ENCODE assay signal across 13 cellular contexts in genomic region chr18:40987581-40987980, GRCh38.
DNase-seq lines count a peak whose midpoint lies in the region; ATAC-seq and TF ChIP-seq lines count a peak whose summit lies in the region.
"Had no signal": no experiment of that assay in that cellular context is flagged by ENCODE, and none has a peak within 500 bp of the region (broad histone marks: within the 10 kb centered on the region; RNA-seq: fewer than 3 reads in every experiment).

No MANE protein-coding gene starts in this region.

- no peak overlapping the region for H3K27ac Mint-ChIP-seq in GM23338
- no peak overlapping the region for H3K27ac Mint-ChIP-seq in endodermal cell
- H3K27ac Mint-ChIP-seq in CD8-positive, alpha-beta memory T cell = no peak overlapping the region
- H3K27ac Mint-ChIP-seq in glutamatergic neuron (ENCODE audit: unreplicated experiment) = no peak overlapping the region
- H3K27ac Mint-ChIP-seq: CD14-positive monocyte; CD8-positive, alpha-beta T cell had no signal

- no peaks in the 10 kb centered on the region for H3K9me3 ChIP-seq in endodermal cell (ENCODE audit: control insufficient read depth, low read length)
- no peaks in the 10 kb centered on the region for H3K9me3 ChIP-seq in CD8-positive, alpha-beta memory T cell (ENCODE audit: low read length)
- H3K9me3 ChIP-seq: A549 had no signal

- H3K36me3 ChIP-seq in GM23338 (ENCODE audit: insufficient read depth) = no peaks in the 10 kb centered on the region
- H3K36me3 ChIP-seq in endodermal cell (ENCODE audit: control insufficient read depth, insufficient read depth, low read length) = no peaks in the 10 kb centered on the region
- no peaks in the 10 kb centered on the region for H3K36me3 ChIP-seq in CD8-positive, alpha-beta memory T cell (ENCODE audit: insufficient read depth, low read length)

- no peak for TF ChIP-seq CTCF in GM23338 (conservative IDR thresholded peaks at IDR 0.05; ENCODE audit: low read depth in 2 of 2)
- no peak for TF ChIP-seq CTCF in endodermal cell (conservative IDR thresholded peaks at IDR 0.05)
- TF ChIP-seq CTCF in glutamatergic neuron (IDR thresholded peaks at IDR 0.05; ENCODE audit: partially characterized antibody, unreplicated experiment) = no peak

- H3K9ac ChIP-seq in endodermal cell (ENCODE audit: extremely low read depth, low read length, poor library complexity, severe bottlenecking) = no peak overlapping the region
- H3K9ac ChIP-seq: GM23248 had no signal

- H3F3A ChIP-seq in GM23338 (replicated peaks; ENCODE audit: low read depth) = no peaks in the 10 kb centered on the region

- peaks cover 1% of the 10 kb centered on the region for H3K27me3 Mint-ChIP-seq in GM23338 (ENCODE audit: insufficient read depth, low read depth, poor library complexity)
- no peaks in the 10 kb centered on the region for H3K27me3 Mint-ChIP-seq in endodermal cell (ENCODE audit: insufficient read depth)
- no peaks in the 10 kb centered on the region for H3K27me3 Mint-ChIP-seq in CD8-positive, alpha-beta memory T cell
- H3K27me3 Mint-ChIP-seq in glutamatergic neuron (ENCODE audit: unreplicated experiment) = no peaks in the 10 kb centered on the region

- DNase-seq in GM23338 (ENCODE audit: low spot score) = no peak
- peak; percentile 75 for DNase-seq in NCI-H2227 (lab: John Stamatoyannopoulos, UW; ENCODE audit: unreplicated experiment)
- peak; percentile 50 for DNase-seq in endodermal cell
- DNase-seq in activated CD8-positive, alpha-beta memory T cell treated with anti-CD3 and anti-CD28 coated beads, Interleukin-2, amount 50 U/mL, for 4 hours = no peak
- DNase-seq in CD8-positive, alpha-beta memory T cell = no peak
- no peak for DNase-seq in glutamatergic neuron
- DNase-seq: CD8-positive, alpha-beta T cell; DMS 273 treated with DMSO at 0.1 percent for 48 hours; GM23248; H7; IMR-90 had no signal

- CTCF ChIA-PET in CD8-positive, alpha-beta memory T cell (lab: Charles Lee) = no interaction called here

- peak; percentile 33; the same call in 1 of the 3 replicates for ATAC-seq in GM23338
- ATAC-seq: A549; CD8-positive, alpha-beta T cell had no signal

- H3K27me3 ChIP-seq in GM23338 (ENCODE audit: insufficient read depth) = no peaks in the 10 kb centered on the region
- no peaks in the 10 kb centered on the region for H3K27me3 ChIP-seq in endodermal cell (ENCODE audit: control insufficient read depth, insufficient read depth, low read length, poor library complexity, severe bottlenecking)
- H3K27me3 ChIP-seq in CD8-positive, alpha-beta memory T cell (ENCODE audit: insufficient read depth, low read length, poor library complexity, severe bottlenecking) = no peaks in the 10 kb centered on the region

- no peak overlapping the region for H3K4me2 ChIP-seq in GM23338
- H3K4me2 ChIP-seq: A549 had no signal

- H3K4me3 ChIP-seq in GM23338 = no peak overlapping the region
- no peak overlapping the region for H3K4me3 ChIP-seq in endodermal cell (ENCODE audit: low read length)
- no peak overlapping the region for H3K4me3 ChIP-seq in CD8-positive, alpha-beta memory T cell (ENCODE audit: low read length)
- H3K4me3 ChIP-seq: A549, GM23248 had no signal

- H3K4me1 ChIP-seq in GM23338 (ENCODE audit: insufficient read depth) (no peaks in the 10 kb centered on the region), endodermal cell (ENCODE audit: control insufficient read depth, insufficient read depth, low read length) (no peaks in the 10 kb centered on the region)
- no peaks in the 10 kb centered on the region for H3K4me1 ChIP-seq in CD8-positive, alpha-beta memory T cell (ENCODE audit: insufficient read depth, low read length)
- H3K4me1 ChIP-seq: A549 had no signal

- no peaks in the 10 kb centered on the region for H3K9me2 ChIP-seq in GM23338 (ENCODE audit: insufficient read depth)

- H3K4me3 Mint-ChIP-seq in GM23338 = no peak overlapping the region
- H3K4me3 Mint-ChIP-seq in endodermal cell = no peak overlapping the region
- H3K4me3 Mint-ChIP-seq in CD8-positive, alpha-beta memory T cell = no peak overlapping the region
- no peak overlapping the region for H3K4me3 Mint-ChIP-seq in glutamatergic neuron (ENCODE audit: unreplicated experiment)
- H3K4me3 Mint-ChIP-seq: CD14-positive monocyte; CD8-positive, alpha-beta T cell had no signal

- H3K4me1 Mint-ChIP-seq in GM23338 (peaks cover 3% of the 10 kb centered on the region; the same call in 1 of the 3 replicates), endodermal cell (peaks cover 25% of the 10 kb centered on the region), glutamatergic neuron (ENCODE audit: low read depth, unreplicated experiment) (no peaks in the 10 kb centered on the region)
- no peaks in the 10 kb centered on the region for H3K4me1 Mint-ChIP-seq in CD8-positive, alpha-beta memory T cell
- H3K4me1 Mint-ChIP-seq: CD14-positive monocyte had no signal

- POLR2A ChIA-PET in CD8-positive, alpha-beta memory T cell (lab: Charles Lee) = no interaction called here

- no peaks in the 10 kb centered on the region for H3K36me3 Mint-ChIP-seq in GM23338 (ENCODE audit: low read depth)
- no peaks in the 10 kb centered on the region for H3K36me3 Mint-ChIP-seq in endodermal cell (ENCODE audit: low read depth)
- H3K36me3 Mint-ChIP-seq in CD8-positive, alpha-beta memory T cell = no peaks in the 10 kb centered on the region
- no peaks in the 10 kb centered on the region for H3K36me3 Mint-ChIP-seq in glutamatergic neuron (ENCODE audit: unreplicated experiment)
- H3K36me3 Mint-ChIP-seq: CD14-positive monocyte; CD8-positive, alpha-beta T cell had no signal

- no peak overlapping the region for H2AFZ ChIP-seq in GM23338
- H2AFZ ChIP-seq: GM23248 had no signal

- H3K27ac ChIP-seq in GM23338 (ENCODE audit: low read depth) (no peak overlapping the region), endodermal cell (ENCODE audit: low read depth, low read length) (no peak overlapping the region)
- no peak overlapping the region for H3K27ac ChIP-seq in CD8-positive, alpha-beta memory T cell (ENCODE audit: low read depth, low read length)
- H3K27ac ChIP-seq: A549, GM23248 had no signal

- H4K20me1 ChIP-seq in GM23338 (replicated peaks; ENCODE audit: insufficient read depth) = no peaks in the 10 kb centered on the region

- 56 to 80% methylated on average over 1 of the region's 1 CpG for WGBS in endodermal cell (ENCODE audit: insufficient coverage in 1 of 2, insufficient read length in 1 of 2), 2 experiments

- H3K9me3 Mint-ChIP-seq in GM23338 = no peaks in the 10 kb centered on the region
- no peaks in the 10 kb centered on the region for H3K9me3 Mint-ChIP-seq in endodermal cell
- H3K9me3 Mint-ChIP-seq in CD8-positive, alpha-beta memory T cell = peaks cover 1 to 40% (median 15%) of the 10 kb centered on the region in 5 donors
- H3K9me3 Mint-ChIP-seq in glutamatergic neuron (ENCODE audit: unreplicated experiment) = no peaks in the 10 kb centered on the region

- H3K79me2 ChIP-seq in GM23338 (replicated peaks; ENCODE audit: insufficient read depth) = no peaks in the 10 kb centered on the region

TF ChIP-seq in GM23338, 12 proteins besides CTCF, POLR2A, EP300 and RAD21 (continues in another document):
- TF ChIP-seq STAT1 (IDR thresholded peaks at IDR 0.05; ENCODE audit: unreplicated experiment) = no peak

Comparison
In these comparisons a context has a peak if more than half of its experiments do, and no peak if none do; other contexts are left out.
1. DNase-seq: peak in NCI-H2227 (single experiment) and endodermal cell (single experiment); none in GM23338 (single experiment), activated CD8-positive, alpha-beta memory T cell treated with anti-CD3 and anti-CD28 coated beads, Interleukin-2, amount 50 U/mL, for 4 hours (single experiment), CD8-positive, alpha-beta memory T cell (0 of 5) and glutamatergic neuron (single experiment).